Comparison of ENCODE assay signal across 27 cellular contexts in genomic region chr15:38994310-38994709, GRCh38.
DNase-seq lines count a peak whose midpoint lies in the region; ATAC-seq, FAIRE-seq and TF ChIP-seq lines count a peak whose summit lies in the region.
"Had no signal": no experiment of that assay in that cellular context is flagged by ENCODE, and none has a peak within 500 bp of the region (broad histone marks: within the 10 kb centered on the region; RNA-seq: fewer than 3 reads in every experiment).

No MANE protein-coding gene starts in this region.

- H3K27ac ChIP-seq in HepG2 (ENCODE audit: extremely low read length, insufficient read depth, low read length) (no peak overlapping the region), right lobe of liver (no peak overlapping the region), neural progenitor cell (no peak overlapping the region)
- H3K27ac ChIP-seq: foreskin keratinocyte, SJCRH30 had no signal

- H3K9ac ChIP-seq in HepG2 (ENCODE audit: insufficient read depth, low read depth, low read length) (no peak overlapping the region), neural progenitor cell (no peak overlapping the region)

- H3K9me3 ChIP-seq in HepG2 (ENCODE audit: low read length), result no peaks in the 10 kb centered on the region
- no peaks in the 10 kb centered on the region for H3K9me3 ChIP-seq in right lobe of liver
- no peaks in the 10 kb centered on the region for H3K9me3 ChIP-seq in neural progenitor cell (ENCODE audit: low read depth)
- H3K9me3 ChIP-seq: SJCRH30 had no signal

- no peak for ATAC-seq in HepG2
- no peak for ATAC-seq in right lobe of liver
- ATAC-seq in HG03025 (IDR thresholded peaks at IDR 0.05; ENCODE audit: low FRiP score, unreplicated experiment), result no peak
- ATAC-seq: activated T-cell treated with anti-CD3 and anti-CD28 coated beads, Interleukin-2, amount 50 U/mL, for 4 hours; effector memory CD8-positive, alpha-beta T cell; foreskin keratinocyte; left cardiac atrium; naive thymus-derived CD4-positive, alpha-beta T cell had no signal

- no peaks in the 10 kb centered on the region for H3F3A ChIP-seq in neural progenitor cell (ENCODE audit: low read depth)

- in situ Hi-C loops in HepG2 (cut with HindIII; ENCODE audit: extremely low pct_ligation_motif_present, low pct_unique_long_range_greater_than_20kb), result no loop called here

- FAIRE-seq in HepG2 (lab: Jason Lieb, UNC), result no peak
- FAIRE-seq: GM12891, RCC 7860 had no signal

- no peak overlapping the region for H3K4me2 ChIP-seq in HepG2 (ENCODE audit: low read depth, low read length)
- H3K4me2 ChIP-seq in neural progenitor cell, result no peak overlapping the region

- no peaks in the 10 kb centered on the region for H3K4me1 Mint-ChIP-seq in neural progenitor cell
- H3K4me1 Mint-ChIP-seq: activated B cell treated with CpG ODN at 0.5 μM for 24 hours had no signal

- intact Hi-C loops in HepG2 (cut with micrococcal nuclease; ENCODE audit: unreplicated experiment) (loop anchor here (5.0 kb wide), 1 partner anchor 287 kb away; no protein-coding TSS in a partner anchor), right lobe of liver (cut with DNase I) (loop anchor here in 1 of 2 donors (10.0 kb wide), 1 partner anchor 180 kb away; no protein-coding TSS in a partner anchor)

- TF ChIP-seq EP300 in HepG2 (IDR thresholded peaks at IDR 0.05; ENCODE audit: low read depth in 2 of 2, low read length in 2 of 2) (no peak), HepG2 (CRISPR knock-in tag; IDR thresholded peaks at IDR 0.05; ENCODE audit: borderline replicate concordance) (no peak)

- WGBS in HepG2 (ENCODE audit: low lambda C conversion rate), result 0% methylated on average over 2 of the region's 2 CpGs
- WGBS in right lobe of liver (ENCODE audit: insufficient coverage, low coverage, low lambda C conversion rate, missing lambda C conversion rate), result 65% methylated on average over 2 of the region's 2 CpGs

- no peaks in the 10 kb centered on the region for H3K27me3 ChIP-seq in HepG2 (ENCODE audit: control insufficient read depth in 1 of 2, insufficient read depth in 2 of 2, low read length in 2 of 2)
- H3K27me3 ChIP-seq in right lobe of liver, result no peaks in the 10 kb centered on the region
- no peaks in the 10 kb centered on the region for H3K27me3 ChIP-seq in neural progenitor cell
- H3K27me3 ChIP-seq: foreskin keratinocyte, SJCRH30 had no signal

- H3K4me3 Mint-ChIP-seq in neural progenitor cell, result no peak overlapping the region
- H3K4me3 Mint-ChIP-seq: activated B cell treated with CpG ODN at 0.5 μM for 24 hours; activated T-cell treated with anti-CD3 and anti-CD28 coated beads, Interleukin-2, amount 50 U/mL, for 4 hours; brain; CD4-positive, CD25-positive, alpha-beta regulatory T cell; effector memory CD8-positive, alpha-beta T cell; naive thymus-derived CD4-positive, alpha-beta T cell had no signal

- no peak overlapping the region for H3K27ac Mint-ChIP-seq in neural progenitor cell
- H3K27ac Mint-ChIP-seq: activated B cell treated with CpG ODN at 0.5 μM for 24 hours; CD4-positive, CD25-positive, alpha-beta regulatory T cell; effector memory CD8-positive, alpha-beta T cell; naive thymus-derived CD4-positive, alpha-beta T cell had no signal

- BruUV-seq in HepG2 (replicated peaks; lab: Mats Ljungman, UMichigan), result no TSS peak

- H3K27me3 Mint-ChIP-seq in neural progenitor cell (ENCODE audit: insufficient read depth, low read depth), result no peaks in the 10 kb centered on the region
- H3K27me3 Mint-ChIP-seq: activated B cell treated with CpG ODN at 0.5 μM for 24 hours; brain; CD4-positive, CD25-positive, alpha-beta regulatory T cell; effector memory CD8-positive, alpha-beta T cell had no signal

- no peaks in the 10 kb centered on the region for H3K9me3 Mint-ChIP-seq in neural progenitor cell
- H3K9me3 Mint-ChIP-seq: activated B cell treated with CpG ODN at 0.5 μM for 24 hours; brain; effector memory CD8-positive, alpha-beta T cell had no signal

- H4K20me1 ChIP-seq in HepG2 (ENCODE audit: insufficient read depth, low read length) (no peaks in the 10 kb centered on the region), neural progenitor cell (ENCODE audit: low read depth) (no peaks in the 10 kb centered on the region)

- CTCF ChIA-PET in HepG2 (lab: Yijun Ruan, JAX; ENCODE audit: low intra/inter-chr PET ratio, low total read pairs), result no interaction called here

- H3K4me1 ChIP-seq in HepG2 (ENCODE audit: insufficient read depth, low read length) (no peaks in the 10 kb centered on the region; the same call in 1 of the 2 replicates), right lobe of liver (no peaks in the 10 kb centered on the region), neural progenitor cell (peaks cover 16% of the 10 kb centered on the region)

- DNase-seq in HepG2 (ENCODE audit: low spot score), result peak; percentile 34
- no peak for DNase-seq in right lobe of liver
- peak; percentile 24 for DNase-seq in globus pallidus (ENCODE audit: low spot score)
- no peak for DNase-seq in neural progenitor cell (ENCODE audit: low spot score)
- no peak for DNase-seq in MV-4-11 (lab: John Stamatoyannopoulos, UW)
- no peak for DNase-seq in NCI-H1694 treated with DMSO at 0.1 percent for 48 hours (lab: John Stamatoyannopoulos, UW)
- no peak for DNase-seq in activated T-cell treated with anti-CD3 and anti-CD28 coated beads, Interleukin-2, amount 50 U/mL, for 48 hours
- DNase-seq: 8988T; activated B cell treated with CpG ODN at 0.5 μM for 24 hours; activated CD4-positive, alpha-beta T cell treated with anti-CD3 and anti-CD28 coated beads, Interleukin-2, amount 50 U/mL, for 1 hour; activated naive CD4-positive, alpha-beta T cell; activated T-cell treated with anti-CD3 and anti-CD28 coated beads, Interleukin-2, amount 50 U/mL, for 4 hours; CD4-positive, CD25-positive, alpha-beta regulatory T cell; effector memory CD8-positive, alpha-beta T cell; foreskin keratinocyte; HCEC 1CT; left cardiac atrium; naive thymus-derived CD4-positive, alpha-beta T cell; NCI-H2081; NCI-H226; NCI-H748 treated with DMSO at 0.1 percent for 48 hours; SJCRH30; stimulated activated CD4-positive, alpha-beta T cell treated with anti-CD3 and anti-CD28 coated beads, Interleukin-2, amount 100 ng/mL, for 48 hours had no signal

- H3K36me3 Mint-ChIP-seq in neural progenitor cell, result no peaks in the 10 kb centered on the region
- H3K36me3 Mint-ChIP-seq: brain; naive thymus-derived CD4-positive, alpha-beta T cell had no signal

- TF ChIP-seq RAD21 in HepG2 (CRISPR knock-in tag; IDR thresholded peaks at IDR 0.05), result no peak

- H3K36me3 ChIP-seq in HepG2 (replicated peaks in 1 of 2; ENCODE audit: control insufficient read depth in 1 of 2, insufficient read depth in 2 of 2, low read length in 2 of 2) (no peaks in the 10 kb centered on the region), right lobe of liver (no peaks in the 10 kb centered on the region), neural progenitor cell (no peaks in the 10 kb centered on the region)
- H3K36me3 ChIP-seq: SJCRH30 had no signal

- H3K4me3 ChIP-seq in HepG2 (replicated peaks in 1 of 3; ENCODE audit: insufficient read depth in 1 of 3, low read depth in 2 of 3, low read length in 3 of 3) (no peak overlapping the region), right lobe of liver (no peak overlapping the region), neural progenitor cell (no peak overlapping the region)
- H3K4me3 ChIP-seq: SJCRH30 had no signal

- no peak overlapping the region for H2AFZ ChIP-seq in HepG2 (ENCODE audit: low read length)
- H2AFZ ChIP-seq in neural progenitor cell (replicated peaks), result peak overlapping the region; percentile 19

- H3K79me2 ChIP-seq in HepG2 (ENCODE audit: insufficient read depth, low read length) (no peaks in the 10 kb centered on the region), neural progenitor cell (ENCODE audit: low read depth) (no peaks in the 10 kb centered on the region)

- TF ChIP-seq CTCF in HepG2 (CRISPR knock-in tag; IDR thresholded peaks at IDR 0.05) (no peak), right lobe of liver (IDR thresholded peaks at IDR 0.05) (no peak), neural progenitor cell (IDR thresholded peaks at IDR 0.05) (no peak)

- POLR2A ChIA-PET in HepG2 (lab: Yijun Ruan, JAX), result no interaction called here

- TF ChIP-seq POLR2A in HepG2 (IDR thresholded peaks at IDR 0.05; ENCODE audit: insufficient read depth in 1 of 2, low read depth in 2 of 2, low read length in 2 of 2) (no peak), right lobe of liver (IDR thresholded peaks at IDR 0.05) (no peak)

TF ChIP-seq in HepG2, 621 proteins besides CTCF, POLR2A, EP300 and RAD21 (continues in another document):
- TF ChIP-seq PRDM10 (CRISPR knock-in tag; IDR thresholded peaks at IDR 0.05; ENCODE audit: low read depth) (no peak), PBX2 (CRISPR knock-in tag; IDR thresholded peaks at IDR 0.05) (no peak)

Comparison
In these comparisons a context has a peak if more than half of its experiments do, and no peak if none do; other contexts are left out.
1. DNase-seq: peak in HepG2 (single experiment) and globus pallidus (single experiment); none in right lobe of liver (0 of 3), neural progenitor cell (single experiment), MV-4-11 (single experiment), NCI-H1694 treated with DMSO at 0.1 percent for 48 hours (single experiment) and activated T-cell treated with anti-CD3 and anti-CD28 coated beads, Interleukin-2, amount 50 U/mL, for 48 hours (0 of 2).